In the genomic region with DNA sequence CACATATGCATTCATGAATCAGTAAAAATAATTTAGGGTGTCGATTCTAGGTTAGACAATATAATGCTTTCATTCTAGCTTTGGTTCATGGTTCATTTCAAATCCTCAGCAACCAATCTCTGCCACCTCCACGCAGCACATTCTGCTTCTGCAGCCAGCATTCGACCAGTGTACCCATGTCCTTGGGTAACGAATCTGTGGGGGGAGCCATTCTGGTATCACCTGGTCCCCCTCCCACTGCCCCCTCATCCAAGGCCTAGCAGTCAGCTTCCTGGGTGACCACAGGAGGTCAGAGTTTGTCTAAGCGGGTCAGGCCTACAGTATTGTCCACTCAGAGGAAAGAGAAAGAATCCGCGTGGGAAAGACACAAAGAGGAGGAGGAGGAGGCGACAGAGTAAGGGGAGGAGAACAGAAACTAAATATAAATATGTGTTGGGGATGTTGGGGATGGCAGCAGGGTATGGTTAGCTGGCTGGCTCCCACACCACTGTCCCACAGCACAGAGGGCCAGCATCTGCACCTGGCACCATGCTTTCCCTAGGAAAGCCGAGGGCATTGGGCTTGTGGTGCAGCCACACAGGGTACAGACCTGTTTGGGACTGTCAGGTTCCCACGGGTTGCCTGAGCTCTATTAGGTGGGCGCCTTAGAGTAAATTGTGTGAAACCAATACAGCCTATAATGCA, we compare ENCODE assay signal across 21 cellular contexts. TPM values are rescaled to one million over a fixed set of nuclear protein-coding genes. Genes with fewer than 3 reads are reported as not detected.
DNase-seq lines count a peak whose midpoint lies in the region; ATAC-seq and TF ChIP-seq lines count a peak whose summit lies in the region.
"Had no signal": no experiment of that assay in that cellular context is flagged by ENCODE, and none has a peak within 500 bp of the region (broad histone marks: within the 10 kb centered on the region; RNA-seq: fewer than 3 reads in every experiment).

No MANE protein-coding gene starts in this region.

- H3K4me1 ChIP-seq in testis (peaks cover 31% of the 10 kb centered on the region), sigmoid colon (peaks cover 0 to 18% (median 15%) of the 10 kb centered on the region in 4 donors)

- no peak overlapping the region for H3K27ac Mint-ChIP-seq in T-helper 1 cell treated with Interleukin-12 subunit alpha and Interleukin-12 subunit beta and Interleukin-4 antibody, amounts not matched to agents 30 μg/mL and 1 μg/mL, for 36 hours
- H3K27ac Mint-ChIP-seq in activated T-helper 1 cell treated with anti-CD3 and anti-CD28 coated beads, Interleukin-12 subunit alpha, Interleukin-12 subunit beta, Interleukin-2, Interleukin-4 antibody, amounts not matched to agents 30 ng/mL and 10 ng/mL and 1 ng/mL, durations not matched to agents 14 hours and 24 hours and 36 hours: no peak overlapping the region
- no peak overlapping the region for H3K27ac Mint-ChIP-seq in memory B cell
- H3K27ac Mint-ChIP-seq: activated naive CD4-positive, alpha-beta T cell treated with anti-CD3 and anti-CD28 coated beads, Interleukin-2, amount 10 ng/mL, durations not matched to agents 7 days and 5 days had no signal

- H3K27ac ChIP-seq in testis (peak overlapping the region; percentile 66 to 67), sigmoid colon (no peak overlapping the region)
- H3K27ac ChIP-seq: 22Rv1, BLaER1 had no signal

- no peak for TF ChIP-seq CTCF in testis (IDR thresholded peaks at IDR 0.05)
- TF ChIP-seq CTCF in sigmoid colon (IDR thresholded peaks at IDR 0.05): no peak

- ATAC-seq in memory B cell (ENCODE audit: low read depth): no peak
- ATAC-seq: left colon had no signal

- intact Hi-C loops in activated T-helper 1 cell treated with anti-CD3 and anti-CD28 coated beads, Interleukin-12 subunit alpha, Interleukin-12 subunit beta, Interleukin-2, Interleukin-4 antibody, amounts not matched to agents 30 ng/mL and 10 ng/mL and 1 ng/mL, durations not matched to agents 14 hours and 24 hours and 36 hours (cut with micrococcal nuclease): no loop called here
- intact Hi-C loops in testis (cut with DNase I; ENCODE audit: low total_unique reads): no loop called here
- intact Hi-C loops in sigmoid colon (cut with DNase I): no loop called here

- peaks cover 2% of the 10 kb centered on the region for H3K4me1 Mint-ChIP-seq in T-helper 1 cell treated with Interleukin-12 subunit alpha and Interleukin-12 subunit beta and Interleukin-4 antibody, amounts not matched to agents 30 μg/mL and 1 μg/mL, for 36 hours (ENCODE audit: low read depth)
- H3K4me1 Mint-ChIP-seq in activated T-helper 1 cell treated with anti-CD3 and anti-CD28 coated beads, Interleukin-12 subunit alpha, Interleukin-12 subunit beta, Interleukin-2, Interleukin-4 antibody, amounts not matched to agents 30 ng/mL and 10 ng/mL and 1 ng/mL, durations not matched to agents 14 hours and 24 hours and 36 hours (ENCODE audit: low read depth): peaks cover 5% of the 10 kb centered on the region
- peaks cover 11% of the 10 kb centered on the region for H3K4me1 Mint-ChIP-seq in memory B cell

- peaks cover 49% of the 10 kb centered on the region for H3K27me3 Mint-ChIP-seq in T-helper 1 cell treated with Interleukin-12 subunit alpha and Interleukin-12 subunit beta and Interleukin-4 antibody, amounts not matched to agents 30 μg/mL and 1 μg/mL, for 36 hours (ENCODE audit: low read depth)
- peaks cover 37% of the 10 kb centered on the region for H3K27me3 Mint-ChIP-seq in activated T-helper 1 cell treated with anti-CD3 and anti-CD28 coated beads, Interleukin-12 subunit alpha, Interleukin-12 subunit beta, Interleukin-2, Interleukin-4 antibody, amounts not matched to agents 30 ng/mL and 10 ng/mL and 1 ng/mL, durations not matched to agents 14 hours and 24 hours and 36 hours (ENCODE audit: insufficient read depth)
- H3K27me3 Mint-ChIP-seq in memory B cell: peaks cover 11% of the 10 kb centered on the region

- no peaks in the 10 kb centered on the region for H3K9me3 Mint-ChIP-seq in T-helper 1 cell treated with Interleukin-12 subunit alpha and Interleukin-12 subunit beta and Interleukin-4 antibody, amounts not matched to agents 30 μg/mL and 1 μg/mL, for 36 hours
- H3K9me3 Mint-ChIP-seq in activated T-helper 1 cell treated with anti-CD3 and anti-CD28 coated beads, Interleukin-12 subunit alpha, Interleukin-12 subunit beta, Interleukin-2, Interleukin-4 antibody, amounts not matched to agents 30 ng/mL and 10 ng/mL and 1 ng/mL, durations not matched to agents 14 hours and 24 hours and 36 hours: no peaks in the 10 kb centered on the region
- no peaks in the 10 kb centered on the region for H3K9me3 Mint-ChIP-seq in memory B cell
- H3K9me3 Mint-ChIP-seq: activated naive CD4-positive, alpha-beta T cell treated with anti-CD3 and anti-CD28 coated beads, Interleukin-2, amount 10 ng/mL, durations not matched to agents 7 days and 5 days had no signal

- TF ChIP-seq POLR2A in testis (IDR thresholded peaks at IDR 0.05) (no peak), sigmoid colon (IDR thresholded peaks at IDR 0.05) (no peak)

- DNase-seq in T-helper 1 cell (no peak), memory B cell (ENCODE audit: low spot score in 2 of 2) (no peak), testis (no peak), D341Med (ENCODE audit: low spot score) (no peak), sigmoid colon (no peak)
- no peak for DNase-seq in activated T-helper 1 cell treated with anti-CD3 and anti-CD28 coated beads, Interleukin-12 subunit alpha, Interleukin-12 subunit beta, Interleukin-2, Interleukin-4 antibody, amounts not matched to agents 30 ng/mL and 10 ng/mL and 1 ng/mL, durations not matched to agents 14 hours and 24 hours and 36 hours (ENCODE audit: low spot score)
- no peak for DNase-seq in activated CD8-positive, alpha-beta memory T cell treated with anti-CD3 and anti-CD28 coated beads for 24 hours
- DNase-seq: activated CD4-positive, alpha-beta T cell treated with anti-CD3 and anti-CD28 coated beads, Interleukin-2, amount 50 U/mL, for 1 hour; activated naive CD4-positive, alpha-beta T cell treated with anti-CD3 and anti-CD28 coated beads, Interleukin-2, amount 10 ng/mL, durations not matched to agents 7 days and 5 days; cortex of kidney; DMS79; NCI-H526; small intestine; stimulated activated CD4-positive, alpha-beta T cell treated with anti-CD3 and anti-CD28 coated beads, Interleukin-4, amount 100 ng/mL, for 4 hours had no signal

- H3K4me3 ChIP-seq in testis (no peak overlapping the region), sigmoid colon (no peak overlapping the region)
- H3K4me3 ChIP-seq: BLaER1 had no signal

- H3K27me3 ChIP-seq in testis (no peaks in the 10 kb centered on the region), sigmoid colon (peaks cover 0 to 28% (median 0%) of the 10 kb centered on the region in 3 donors)

- H3K4me3 Mint-ChIP-seq in T-helper 1 cell treated with Interleukin-12 subunit alpha and Interleukin-12 subunit beta and Interleukin-4 antibody, amounts not matched to agents 30 μg/mL and 1 μg/mL, for 36 hours: peak overlapping the region; percentile 15
- H3K4me3 Mint-ChIP-seq in activated T-helper 1 cell treated with anti-CD3 and anti-CD28 coated beads, Interleukin-12 subunit alpha, Interleukin-12 subunit beta, Interleukin-2, Interleukin-4 antibody, amounts not matched to agents 30 ng/mL and 10 ng/mL and 1 ng/mL, durations not matched to agents 14 hours and 24 hours and 36 hours: peak overlapping the region; percentile 56
- peak overlapping the region; percentile 40 for H3K4me3 Mint-ChIP-seq in memory B cell

- no peak for TF ChIP-seq EP300 in sigmoid colon (IDR thresholded peaks at IDR 0.05)

- H3K9me3 ChIP-seq in testis (no peaks in the 10 kb centered on the region), sigmoid colon (no peaks in the 10 kb centered on the region)
- H3K9me3 ChIP-seq: BLaER1 had no signal

- no peaks in the 10 kb centered on the region for H3K36me3 Mint-ChIP-seq in T-helper 1 cell treated with Interleukin-12 subunit alpha and Interleukin-12 subunit beta and Interleukin-4 antibody, amounts not matched to agents 30 μg/mL and 1 μg/mL, for 36 hours (ENCODE audit: low read depth)
- H3K36me3 Mint-ChIP-seq in activated T-helper 1 cell treated with anti-CD3 and anti-CD28 coated beads, Interleukin-12 subunit alpha, Interleukin-12 subunit beta, Interleukin-2, Interleukin-4 antibody, amounts not matched to agents 30 ng/mL and 10 ng/mL and 1 ng/mL, durations not matched to agents 14 hours and 24 hours and 36 hours (ENCODE audit: low read depth): no peaks in the 10 kb centered on the region
- no peaks in the 10 kb centered on the region for H3K36me3 Mint-ChIP-seq in memory B cell
- H3K36me3 Mint-ChIP-seq: activated naive CD4-positive, alpha-beta T cell treated with anti-CD3 and anti-CD28 coated beads, Interleukin-2, amount 10 ng/mL, durations not matched to agents 7 days and 5 days had no signal

- WGBS in testis, 2 donors: 66 to 67% methylated on average over 11 of the region's 11 CpGs
- 83 to 87% methylated on average over 11 of the region's 11 CpGs for WGBS in sigmoid colon, 2 donors

- H3K36me3 ChIP-seq in testis (ENCODE audit: low read depth, missing control alignments) (no peaks in the 10 kb centered on the region), sigmoid colon (no peaks in the 10 kb centered on the region)
- H3K36me3 ChIP-seq: BLaER1 had no signal

RNA-seq across cellular contexts. Expression of a gene that starts 12.1 kb away (rescaled TPM):
- 0.26 and 0.78 TPM in 2 replicates for total RNA-seq in activated T-helper 1 cell treated with anti-CD3 and anti-CD28 coated beads, Interleukin-12 subunit alpha, Interleukin-12 subunit beta, Interleukin-2, Interleukin-4 antibody, amounts not matched to agents 30 ng/mL and 10 ng/mL and 1 ng/mL, durations not matched to agents 14 hours and 24 hours and 36 hours
- total RNA-seq in testis (100 to 1,000 TPM; 140 to 245 TPM), sigmoid colon (1 to 10 TPM in 3 of 4 donors, under 1 TPM in 1; 0.33 to 3.0 (median 1.2) TPM)
- polyA plus RNA-seq in testis (ENCODE audit: insufficient read depth, low read depth, low replicate concordance) (47.4 TPM), sigmoid colon (1 to 10 TPM; 1.2 to 2.8 (median 1.6) TPM)
- total RNA-seq: SK-MEL-5 had no signal

RNA-seq across cellular contexts. Expression of a gene that starts 32.0 kb away (rescaled TPM):
- total RNA-seq in activated T-helper 1 cell treated with anti-CD3 and anti-CD28 coated beads, Interleukin-12 subunit alpha, Interleukin-12 subunit beta, Interleukin-2, Interleukin-4 antibody, amounts not matched to agents 30 ng/mL and 10 ng/mL and 1 ng/mL, durations not matched to agents 14 hours and 24 hours and 36 hours: not detected in 2 replicates
- total RNA-seq in testis (10 to 100 TPM in 1 of 2 donors, 1 to 10 TPM in 1; 3.1 to 11.8 TPM), sigmoid colon (1 to 10 TPM in 1 of 4 donors, not detected in 3; 1.6 TPM)
- polyA plus RNA-seq in testis (ENCODE audit: insufficient read depth, low read depth, low replicate concordance) (not detected), sigmoid colon (not detected)
- total RNA-seq: fibroblast of villous mesenchyme, left colon, subcutaneous adipose tissue had no signal

RNA-seq across cellular contexts. Expression of a gene that starts 56.8 kb away (rescaled TPM):
- 88.5 and 89.0 TPM in 2 replicates for total RNA-seq in activated T-helper 1 cell treated with anti-CD3 and anti-CD28 coated beads, Interleukin-12 subunit alpha, Interleukin-12 subunit beta, Interleukin-2, Interleukin-4 antibody, amounts not matched to agents 30 ng/mL and 10 ng/mL and 1 ng/mL, durations not matched to agents 14 hours and 24 hours and 36 hours
- total RNA-seq in testis: 1 to 10 TPM; 8.8 to 9.7 TPM
- 13.6 TPM for polyA plus RNA-seq in testis (ENCODE audit: insufficient read depth, low read depth, low replicate concordance)
- 10 to 100 TPM in 2 of 4 donors, 1 to 10 TPM in 2; 5.4 to 12.5 (median 9.4) TPM for total RNA-seq in sigmoid colon
- polyA plus RNA-seq in sigmoid colon: 10 to 100 TPM in 1 of 3 donors, 1 to 10 TPM in 2; 2.4 to 27.5 (median 2.8) TPM

Comparison
In these comparisons a context has a peak if more than half of its experiments do, and no peak if none do; other contexts are left out.
1. H3K27ac ChIP-seq: peak in testis (2 of 2); none in sigmoid colon (0 of 4).
2. RNA of a gene that starts 12.1 kb away (total RNA-seq): 140 to 245 TPM in testis; 0.33 to 3.0 TPM in sigmoid colon and 0.26 to 0.78 TPM in activated T-helper 1 cell treated with anti-CD3 and anti-CD28 coated beads, Interleukin-12 subunit alpha, Interleukin-12 subunit beta, Interleukin-2, Interleukin-4 antibody, amounts not matched to agents 30 ng/mL and 10 ng/mL and 1 ng/mL, durations not matched to agents 14 hours and 24 hours and 36 hours; every median in the first group is over 10 times any median in the second.
3. Peak in every context shown above with its lines, with median percentiles within 50 percentile points of each other: H3K4me3 Mint-ChIP-seq.